8 cellular contexts compared by ENCODE assay signal in genomic region chr12:116736962-116737773, GRCh38. TPM values are rescaled to one million over a fixed set of nuclear protein-coding genes. Genes with fewer than 3 reads are reported as not detected.
DNase-seq lines count a peak whose midpoint lies in the region; ATAC-seq, FAIRE-seq and TF ChIP-seq lines count a peak whose summit lies in the region.

No MANE protein-coding gene starts in this region.

- FAIRE-seq in small intestine (lab: Jason Lieb, UNC), result no peak

- H3K9me3 Mint-ChIP-seq in activated CD8-positive, alpha-beta T cell treated with anti-CD3 and anti-CD28 coated beads for 36 hours, result no peaks in the 10 kb centered on the region

- H3K4me1 Mint-ChIP-seq in activated CD8-positive, alpha-beta T cell treated with anti-CD3 and anti-CD28 coated beads for 36 hours (ENCODE audit: low read depth), result peaks cover 27% of the 10 kb centered on the region

- H3K4me1 ChIP-seq in hepatocyte (ENCODE audit: insufficient read depth) (no peaks in the 10 kb centered on the region), small intestine (ENCODE audit: control insufficient read depth in 2 of 2, insufficient read depth in 1 of 2, low read depth in 1 of 2, low read length in 1 of 2) (peaks cover 0 to 4% of the 10 kb centered on the region in 2 donors)

- peak overlapping the region; percentile 79 for H3K4me2 ChIP-seq in hepatocyte

- H3K4me3 ChIP-seq in GM12875 (ENCODE audit: low read depth, low read length), result peak overlapping the region; percentile 87
- H3K4me3 ChIP-seq in hepatocyte, result peak overlapping the region; percentile 84
- H3K4me3 ChIP-seq in small intestine (ENCODE audit: low read depth in 1 of 2, low read length in 2 of 2), result peak overlapping the region; percentile 64 to 83

- peak overlapping the region; percentile 80 for H3K27ac Mint-ChIP-seq in activated CD8-positive, alpha-beta T cell treated with anti-CD3 and anti-CD28 coated beads for 36 hours

- peaks cover 18% of the 10 kb centered on the region for H3K36me3 Mint-ChIP-seq in activated CD8-positive, alpha-beta T cell treated with anti-CD3 and anti-CD28 coated beads for 36 hours (ENCODE audit: low read depth)

- intact Hi-C loops in activated CD8-positive, alpha-beta T cell treated with anti-CD3 and anti-CD28 coated beads for 36 hours (cut with micrococcal nuclease), result loop anchor here (5.0 to 10.0 kb wide), 3 partner anchors 80 to 398 kb away; no protein-coding TSS in a partner anchor

- POLR2A ChIA-PET in activated CD8-positive, alpha-beta T cell treated with anti-CD3 and anti-CD28 coated beads for 36 hours (lab: Charles Lee), result no interaction called here

- ATAC-seq in activated CD8-positive, alpha-beta T cell treated with anti-CD3 and anti-CD28 coated beads for 36 hours, result no peak

- H4K20me1 ChIP-seq in hepatocyte (ENCODE audit: insufficient read depth, poor library complexity, severe bottlenecking), result peaks cover 2% of the 10 kb centered on the region

- CTCF ChIA-PET in activated CD8-positive, alpha-beta T cell treated with anti-CD3 and anti-CD28 coated beads for 36 hours (lab: Charles Lee), result no interaction called here

- peak; percentile 35 for DNase-seq in 8988T
- DNase-seq in activated CD8-positive, alpha-beta T cell treated with anti-CD3 and anti-CD28 coated beads for 36 hours, result no peak
- peak; percentile 39 for DNase-seq in hepatocyte (ENCODE audit: low spot score)
- peak; percentile 32 for DNase-seq in small intestine
- DNase-seq in NCI-H2107 (lab: John Stamatoyannopoulos, UW), result no peak
- no peak for DNase-seq in cerebellar nuclear complex (lab: John Stamatoyannopoulos, UW)
- no peak for DNase-seq in MV-4-11 (lab: John Stamatoyannopoulos, UW)

- peaks cover 46% of the 10 kb centered on the region for H3K79me2 ChIP-seq in hepatocyte

- H3K27me3 Mint-ChIP-seq in activated CD8-positive, alpha-beta T cell treated with anti-CD3 and anti-CD28 coated beads for 36 hours, result no peaks in the 10 kb centered on the region

- H3K36me3 ChIP-seq in hepatocyte (replicated peaks; ENCODE audit: insufficient read depth, low read depth), result peaks cover 3% of the 10 kb centered on the region
- peaks cover 4 to 5% of the 10 kb centered on the region in 2 donors for H3K36me3 ChIP-seq in small intestine (ENCODE audit: control insufficient read depth in 2 of 2, insufficient read depth in 2 of 2, low read length in 2 of 2)

- H3K27ac ChIP-seq in hepatocyte (peak overlapping the region; percentile 82), small intestine (ENCODE audit: low read depth in 1 of 2, low read length in 1 of 2) (peak overlapping the region; percentile 34 to 71)

- H3K9me2 ChIP-seq in hepatocyte (replicated peaks; ENCODE audit: insufficient read depth), result no peaks in the 10 kb centered on the region

- 3% methylated on average over 23 of the region's 24 CpGs for WGBS in hepatocyte (ENCODE audit: low lambda C conversion rate, missing lambda C conversion rate)
- 0 to 2% (median 2%) methylated on average over 24 of the region's 24 CpGs for WGBS in small intestine, 3 donors

- H2AFZ ChIP-seq in hepatocyte, result peak overlapping the region; percentile 33

- peak overlapping the region; percentile 91 for H3K4me3 Mint-ChIP-seq in activated CD8-positive, alpha-beta T cell treated with anti-CD3 and anti-CD28 coated beads for 36 hours

- TF ChIP-seq CTCF in GM12875 (IDR thresholded peaks at IDR 0.05; ENCODE audit: borderline replicate concordance, insufficient read depth, low read depth, low read length) (no peak), hepatocyte (IDR thresholded peaks at IDR 0.05; ENCODE audit: poor library complexity) (no peak)
- no peak for TF ChIP-seq CTCF in activated CD8-positive, alpha-beta T cell treated with anti-CD3 and anti-CD28 coated beads for 36 hours (IDR thresholded peaks at IDR 0.05)

- H3K27me3 ChIP-seq in hepatocyte, result no peaks in the 10 kb centered on the region
- no peaks in the 10 kb centered on the region for H3K27me3 ChIP-seq in small intestine (ENCODE audit: control insufficient read depth in 2 of 2, insufficient read depth in 2 of 2, low read length in 2 of 2)

- H3K9me3 ChIP-seq in hepatocyte (ENCODE audit: low read depth) (no peaks in the 10 kb centered on the region), small intestine (ENCODE audit: control insufficient read depth, low read depth) (no peaks in the 10 kb centered on the region)

RNA-seq across cellular contexts. Expression of gene SPRING1, which starts 0.7 kb away (rescaled TPM):
- total RNA-seq in activated CD8-positive, alpha-beta T cell treated with anti-CD3 and anti-CD28 coated beads for 36 hours, result 10 to 100 TPM; 16.0 to 17.2 TPM
- 94.5 and 95.2 TPM in 2 replicates for total RNA-seq in hepatocyte
- polyA plus RNA-seq in hepatocyte (36.0 and 42.2 TPM in 2 replicates), small intestine (10 to 100 TPM; 10.3 to 17.3 (median 15.4) TPM)

RNA-seq across cellular contexts. Expression of gene RNFT2, which starts 0.9 kb away (rescaled TPM):
- 10 to 100 TPM; 10.7 to 11.6 TPM for total RNA-seq in activated CD8-positive, alpha-beta T cell treated with anti-CD3 and anti-CD28 coated beads for 36 hours
- total RNA-seq in hepatocyte, result 2.6 and 2.9 TPM in 2 replicates
- polyA plus RNA-seq in hepatocyte (1.5 and 2.8 TPM in 2 replicates), small intestine (1 to 10 TPM in 1 of 3 donors, under 1 TPM in 2; 0.45 to 2.4 (median 0.54) TPM)

Comparison
In these comparisons a context has a peak if more than half of its experiments do, and no peak if none do; other contexts are left out.
1. DNase-seq: peak in 8988T (single experiment), hepatocyte (single experiment) and small intestine (single experiment); none in activated CD8-positive, alpha-beta T cell treated with anti-CD3 and anti-CD28 coated beads for 36 hours (single experiment), NCI-H2107 (single experiment), cerebellar nuclear complex (0 of 2) and MV-4-11 (single experiment).
2. Peak in every context shown above with its lines, with median percentiles within 50 percentile points of each other: H3K4me3 ChIP-seq.